9 cellular contexts compared by ENCODE assay signal in genomic region chr15:74053941-74054529, GRCh38. TPM values are rescaled to one million over a fixed set of nuclear protein-coding genes. Genes with fewer than 3 reads are reported as not detected.
DNase-seq lines count a peak whose midpoint lies in the region; ATAC-seq and TF ChIP-seq lines count a peak whose summit lies in the region.
"Had no signal": no experiment of that assay in that cellular context is flagged by ENCODE, and none has a peak within 500 bp of the region (broad histone marks: within the 10 kb centered on the region; RNA-seq: fewer than 3 reads in every experiment).

No MANE protein-coding gene starts in this region.

- DNase-seq in 8988T: peak; percentile 69
- peak; percentile 50 for DNase-seq in GM19240 (ENCODE audit: insufficient read length, low spot score)
- peak; percentile 39 for DNase-seq in NCI-H345 treated with DMSO at 0.1 percent for 48 hours (lab: John Stamatoyannopoulos, UW; ENCODE audit: unreplicated experiment)
- peak; percentile 52 for DNase-seq in activated CD4-positive, alpha-beta T cell treated with anti-CD3 and anti-CD28 coated beads for 1 hour
- DNase-seq in cerebellum (ENCODE audit: low spot score): peak; percentile 25
- peak; percentile 80 to 93 for DNase-seq in left lung
- DNase-seq in stimulated activated CD4-positive, alpha-beta T cell treated with anti-CD3 and anti-CD28 coated beads, Interleukin-4, amount 100 ng/mL, for 4 hours: peak; percentile 55 to 61

- no peaks in the 10 kb centered on the region for H3K36me3 ChIP-seq in left lung

- ATAC-seq in left lung: peak; percentile 90
- no peak for ATAC-seq in HG03097 (IDR thresholded peaks at IDR 0.05; ENCODE audit: low FRiP score, unreplicated experiment)

- no peak overlapping the region for H3K4me3 ChIP-seq in left lung
- H3K4me3 ChIP-seq: skin epidermis had no signal

- no peaks in the 10 kb centered on the region for H3K9me3 ChIP-seq in left lung

- intact Hi-C loops in left lung (cut with DNase I): loop anchor here in 1 of 2 donors (10.0 kb wide), 1 partner anchor 261 kb away; no protein-coding TSS in a partner anchor

- no peak overlapping the region for H3K27ac ChIP-seq in left lung

- TF ChIP-seq CTCF in left lung (IDR thresholded peaks at IDR 0.05): peak; percentile 40 to 50

- H3K4me1 ChIP-seq in left lung: peaks cover 12 to 33% of the 10 kb centered on the region in 2 donors

- H3K27me3 ChIP-seq in left lung: no peaks in the 10 kb centered on the region

RNA-seq across cellular contexts. Expression of gene GOLGA6A, which starts 28.3 kb away (rescaled TPM):
- total RNA-seq in cerebellum: 0.36 TPM
- total RNA-seq in left lung: not detected

RNA-seq across cellular contexts. Expression of gene PML, which starts 59.5 kb away (rescaled TPM):
- 13.1 TPM for total RNA-seq in cerebellum
- 10 to 100 TPM; 61.2 to 75.2 TPM for total RNA-seq in left lung

Comparison
In these comparisons a context has a peak if more than half of its experiments do, and no peak if none do; other contexts are left out.
1. DNase-seq: peak in every context shown above with its lines; median percentile 86 in left lung; 69 in 8988T; 58 in stimulated activated CD4-positive, alpha-beta T cell treated with anti-CD3 and anti-CD28 coated beads, Interleukin-4, amount 100 ng/mL, for 4 hours; 52 in activated CD4-positive, alpha-beta T cell treated with anti-CD3 and anti-CD28 coated beads for 1 hour; 50 in GM19240; 39 in NCI-H345 treated with DMSO at 0.1 percent for 48 hours; 25 in cerebellum.